In the genomic region with DNA sequence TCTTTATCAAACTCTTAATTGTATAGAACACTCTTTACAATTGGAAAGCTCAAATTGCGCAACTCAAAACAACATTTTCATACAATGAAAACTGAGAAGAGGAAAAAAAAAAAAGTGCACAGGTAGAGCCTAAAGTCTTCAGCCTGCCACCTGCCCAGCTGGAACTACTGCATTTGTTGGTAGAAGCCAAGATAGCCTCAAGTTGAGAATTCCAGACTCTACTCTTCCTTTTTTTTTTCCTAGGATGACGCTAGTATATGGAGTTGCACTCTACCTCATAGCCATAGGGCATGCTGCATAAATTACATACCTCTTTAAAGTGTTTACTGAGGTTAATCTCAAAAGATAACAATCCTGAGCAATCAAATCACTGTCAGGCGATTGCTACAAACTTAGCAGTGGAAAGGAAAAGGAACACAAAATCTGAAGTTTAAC, we compare ENCODE assay signal across 30 cellular contexts. TPM values are rescaled to one million over a fixed set of nuclear protein-coding genes. Genes with fewer than 3 reads are reported as not detected.
DNase-seq lines count a peak whose midpoint lies in the region; ATAC-seq, FAIRE-seq and TF ChIP-seq lines count a peak whose summit lies in the region.
"Had no signal": no experiment of that assay in that cellular context is flagged by ENCODE, and none has a peak within 500 bp of the region (broad histone marks: within the 10 kb centered on the region; RNA-seq: fewer than 3 reads in every experiment).

No MANE protein-coding gene starts in this region.

- no peaks in the 10 kb centered on the region for H3K36me3 Mint-ChIP-seq in type B pancreatic cell
- H3K36me3 Mint-ChIP-seq: activated naive CD8-positive, alpha-beta T cell treated with anti-CD3 and anti-CD28 coated beads, Interleukin-2, amount 10 ng/mL, durations not matched to agents 7 days and 5 days; CD14-positive monocyte; IgD-negative memory B cell; neural progenitor cell had no signal

- H3F3A ChIP-seq in PC-9 (ENCODE audit: insufficient read depth, low read depth): peaks cover 30% of the 10 kb centered on the region

- in situ Hi-C loops in HepG2 (cut with HindIII; ENCODE audit: extremely low pct_ligation_motif_present, low pct_unique_long_range_greater_than_20kb): no loop called here

- H3K9me2 ChIP-seq in PC-9 (ENCODE audit: insufficient read depth): no peaks in the 10 kb centered on the region; the same call in 1 of the 2 replicates

- BruUV-seq in HepG2 (replicated peaks; lab: Mats Ljungman, UMichigan): no TSS peak
- no TSS peak for BruUV-seq in PC-9 (replicated peaks; lab: Mats Ljungman, UMichigan)

- ATAC-seq in HepG2: no peak
- no peak for ATAC-seq in right lobe of liver
- ATAC-seq in foreskin keratinocyte: peak; percentile 16
- no peak for ATAC-seq in GM19455 (IDR thresholded peaks at IDR 0.05; ENCODE audit: unreplicated experiment)
- ATAC-seq: pancreas; stimulated activated naive CD8-positive, alpha-beta T cell treated with anti-CD3 and anti-CD28 coated beads, Interleukin-15, Interleukin-2, amounts not matched to agents 100 U/mL and 50 U/mL, for 24 hours had no signal

- H3K9me3 ChIP-seq in HepG2 (ENCODE audit: low read length): no peaks in the 10 kb centered on the region
- H3K9me3 ChIP-seq in right lobe of liver: no peaks in the 10 kb centered on the region
- H3K9me3 ChIP-seq in PC-9 (ENCODE audit: insufficient read depth, low read depth): no peaks in the 10 kb centered on the region
- H3K9me3 ChIP-seq: colonic mucosa, HAP-1, left ventricle myocardium inferior, pancreas, uterus had no signal

- H3K27ac ChIP-seq in HepG2 (ENCODE audit: extremely low read length, insufficient read depth, low read length) (no peak overlapping the region), right lobe of liver (no peak overlapping the region), PC-9 (peak overlapping the region; percentile 82), foreskin keratinocyte (no peak overlapping the region)
- H3K27ac ChIP-seq: colonic mucosa, left ventricle myocardium inferior, neural progenitor cell, pancreas, skin epidermis, uterus had no signal

- H2AFZ ChIP-seq in HepG2 (ENCODE audit: low read length): no peak overlapping the region
- no peak overlapping the region for H2AFZ ChIP-seq in PC-9
- H2AFZ ChIP-seq: neural progenitor cell had no signal

- no peak for TF ChIP-seq EP300 in HepG2 (IDR thresholded peaks at IDR 0.05; ENCODE audit: low read depth in 2 of 2, low read length in 2 of 2)
- no peak for TF ChIP-seq EP300 in HepG2 (CRISPR knock-in tag; IDR thresholded peaks at IDR 0.05; ENCODE audit: borderline replicate concordance)

- H3K27me3 ChIP-seq in HepG2 (ENCODE audit: control insufficient read depth in 1 of 2, insufficient read depth in 2 of 2, low read length in 2 of 2) (no peaks in the 10 kb centered on the region), right lobe of liver (no peaks in the 10 kb centered on the region), PC-9 (ENCODE audit: insufficient read depth, low read depth) (no peaks in the 10 kb centered on the region), foreskin keratinocyte (no peaks in the 10 kb centered on the region)
- H3K27me3 ChIP-seq: colonic mucosa, neural progenitor cell, pancreas, uterus had no signal

- TF ChIP-seq CTCF in HepG2 (CRISPR knock-in tag; IDR thresholded peaks at IDR 0.05): no peak
- TF ChIP-seq CTCF in right lobe of liver (IDR thresholded peaks at IDR 0.05): no peak
- no peak for TF ChIP-seq CTCF in PC-9 (conservative IDR thresholded peaks at IDR 0.05)
- no peak for TF ChIP-seq CTCF in foreskin keratinocyte (conservative IDR thresholded peaks at IDR 0.05)
- TF ChIP-seq CTCF in type B pancreatic cell (conservative IDR thresholded peaks at IDR 0.05): no peak

- no peak overlapping the region for H3K9ac ChIP-seq in HepG2 (ENCODE audit: insufficient read depth, low read depth, low read length)
- H3K9ac ChIP-seq: neural progenitor cell had no signal

- H3K79me2 ChIP-seq in HepG2 (ENCODE audit: insufficient read depth, low read length) (no peaks in the 10 kb centered on the region), PC-9 (ENCODE audit: low read depth) (peaks cover 15% of the 10 kb centered on the region; the same call in 1 of the 2 replicates)

- no peak for FAIRE-seq in HepG2 (lab: Jason Lieb, UNC)
- FAIRE-seq: pancreas, RCC 7860 had no signal

- DNase-seq in HepG2 (ENCODE audit: low spot score) (no peak), right lobe of liver (no peak), PC-9 (peak; percentile 60 to 95), foreskin keratinocyte (peak; percentile 62 to 79), type B pancreatic cell (ENCODE audit: extremely low spot score, unreplicated experiment) (no peak), NCI-H1930 (lab: John Stamatoyannopoulos, UW) (no peak), GOT3 (lab: John Stamatoyannopoulos, UW) (no peak)
- DNase-seq: activated CD4-positive, alpha-beta T cell treated with anti-CD3 and anti-CD28 coated beads, Interleukin-2, amount 10 ng/mL, durations not matched to agents 24 days and 14 days; activated effector memory CD4-positive, alpha-beta T cell treated with anti-CD3 and anti-CD28 coated beads, Interleukin-2, amount 50 U/mL, for 16 hours; activated naive CD8-positive, alpha-beta T cell treated with anti-CD3 and anti-CD28 coated beads, Interleukin-2, amount 10 ng/mL, durations not matched to agents 7 days and 5 days; aorta; Calu3; colonic mucosa; DND-41; effector CD4-positive, alpha-beta T cell; glutamatergic neuron; left ventricle myocardium inferior; NCI-H1092 treated with DMSO at 0.1 percent for 48 hours; NCI-H2029 treated with DMSO at 0.1 percent for 48 hours; pancreas; retina; stimulated activated naive CD8-positive, alpha-beta T cell treated with anti-CD3 and anti-CD28 coated beads, Interleukin-15, Interleukin-2, amounts not matched to agents 100 U/mL and 50 U/mL, for 24 hours; uterus had no signal

- peaks cover 5% of the 10 kb centered on the region for H3K9me3 Mint-ChIP-seq in type B pancreatic cell
- H3K9me3 Mint-ChIP-seq: activated CD4-positive, alpha-beta T cell treated with anti-CD3 and anti-CD28 coated beads, Interleukin-2, amount 10 ng/mL, durations not matched to agents 24 days and 14 days; activated naive CD8-positive, alpha-beta T cell treated with anti-CD3 and anti-CD28 coated beads, Interleukin-2, amount 10 ng/mL, durations not matched to agents 7 days and 5 days; CD14-positive monocyte; IgD-negative memory B cell; neural progenitor cell had no signal

- POLR2A ChIA-PET in HepG2 (lab: Yijun Ruan, JAX): no interaction called here
- POLR2A ChIA-PET in PC-9 (lab: Charles Lee; ENCODE audit: unreplicated experiment): no interaction called here

- CTCF ChIA-PET in HepG2 (lab: Yijun Ruan, JAX; ENCODE audit: low intra/inter-chr PET ratio, low total read pairs) (no interaction called here), PC-9 (lab: Charles Lee) (no interaction called here)

- peak overlapping the region; percentile 51 for H3K4me3 Mint-ChIP-seq in type B pancreatic cell
- H3K4me3 Mint-ChIP-seq: activated CD4-positive, alpha-beta T cell treated with anti-CD3 and anti-CD28 coated beads, Interleukin-2, amount 10 ng/mL, durations not matched to agents 24 days and 14 days; activated naive CD8-positive, alpha-beta T cell treated with anti-CD3 and anti-CD28 coated beads, Interleukin-2, amount 10 ng/mL, durations not matched to agents 7 days and 5 days; CD14-positive monocyte; IgD-negative memory B cell; neural progenitor cell had no signal

- WGBS in HepG2 (ENCODE audit: low lambda C conversion rate): 93% methylated on average over 3 of the region's 3 CpGs
- WGBS in right lobe of liver (ENCODE audit: insufficient coverage, low coverage, low lambda C conversion rate, missing lambda C conversion rate): 54% methylated on average over 3 of the region's 3 CpGs

- H3K27ac Mint-ChIP-seq in type B pancreatic cell: peak overlapping the region; percentile 85
- H3K27ac Mint-ChIP-seq: activated CD4-positive, alpha-beta T cell treated with anti-CD3 and anti-CD28 coated beads, Interleukin-2, amount 10 ng/mL, durations not matched to agents 24 days and 14 days; activated naive CD8-positive, alpha-beta T cell treated with anti-CD3 and anti-CD28 coated beads, Interleukin-2, amount 10 ng/mL, durations not matched to agents 7 days and 5 days; CD14-positive monocyte; neural progenitor cell had no signal

- peaks cover 40% of the 10 kb centered on the region for H3K4me1 ChIP-seq in HepG2 (ENCODE audit: insufficient read depth, low read length)
- H3K4me1 ChIP-seq in right lobe of liver: peaks cover 0 to 8% (median 3%) of the 10 kb centered on the region in 4 donors
- H3K4me1 ChIP-seq in PC-9 (replicated peaks; ENCODE audit: insufficient read depth): peaks cover 74% of the 10 kb centered on the region
- peaks cover 31% of the 10 kb centered on the region for H3K4me1 ChIP-seq in foreskin keratinocyte
- H3K4me1 ChIP-seq: colonic mucosa, HAP-1, left ventricle myocardium inferior, neural progenitor cell, pancreas, uterus had no signal

- peaks cover 16% of the 10 kb centered on the region for H3K4me1 Mint-ChIP-seq in type B pancreatic cell (ENCODE audit: unreplicated experiment)
- H3K4me1 Mint-ChIP-seq: activated CD4-positive, alpha-beta T cell treated with anti-CD3 and anti-CD28 coated beads, Interleukin-2, amount 10 ng/mL, durations not matched to agents 24 days and 14 days; activated naive CD8-positive, alpha-beta T cell treated with anti-CD3 and anti-CD28 coated beads, Interleukin-2, amount 10 ng/mL, durations not matched to agents 7 days and 5 days; CD14-positive monocyte; IgD-negative memory B cell; neural progenitor cell had no signal

- TF ChIP-seq RAD21 in HepG2 (CRISPR knock-in tag; IDR thresholded peaks at IDR 0.05): no peak

- TF ChIP-seq POLR2A in HepG2 (IDR thresholded peaks at IDR 0.05; ENCODE audit: insufficient read depth in 1 of 2, low read depth in 2 of 2, low read length in 2 of 2) (no peak), right lobe of liver (IDR thresholded peaks at IDR 0.05) (no peak)

- H3K4me3 ChIP-seq in HepG2 (replicated peaks in 1 of 3; ENCODE audit: insufficient read depth in 1 of 3, low read depth in 2 of 3, low read length in 3 of 3): no peak overlapping the region
- H3K4me3 ChIP-seq in right lobe of liver: no peak overlapping the region
- no peak overlapping the region for H3K4me3 ChIP-seq in PC-9
- H3K4me3 ChIP-seq: colonic mucosa, HAP-1, left ventricle myocardium inferior, neural progenitor cell, pancreas, skin epidermis, uterus had no signal

- intact Hi-C loops in HepG2 (cut with micrococcal nuclease; ENCODE audit: unreplicated experiment): no loop called here
- intact Hi-C loops in right lobe of liver (cut with DNase I): no loop called here
- intact Hi-C loops in PC-9 (cut with micrococcal nuclease; ENCODE audit: unreplicated experiment): no loop called here

- H3K4me2 ChIP-seq in HepG2 (ENCODE audit: low read depth, low read length): no peak overlapping the region
- H3K4me2 ChIP-seq in PC-9: peak overlapping the region; percentile 69
- H3K4me2 ChIP-seq: neural progenitor cell had no signal

- no peaks in the 10 kb centered on the region for H3K27me3 Mint-ChIP-seq in type B pancreatic cell

- H3K36me3 ChIP-seq in HepG2 (replicated peaks in 1 of 2; ENCODE audit: control insufficient read depth in 1 of 2, insufficient read depth in 2 of 2, low read length in 2 of 2) (no peaks in the 10 kb centered on the region), right lobe of liver (no peaks in the 10 kb centered on the region), PC-9 (ENCODE audit: low read depth) (no peaks in the 10 kb centered on the region)
- H3K36me3 ChIP-seq: colonic mucosa, HAP-1, left ventricle myocardium inferior, neural progenitor cell, pancreas, uterus had no signal

- H4K20me1 ChIP-seq in HepG2 (ENCODE audit: insufficient read depth, low read length): no peaks in the 10 kb centered on the region
- no peaks in the 10 kb centered on the region for H4K20me1 ChIP-seq in PC-9 (ENCODE audit: insufficient read depth)

RNA-seq across cellular contexts. Expression of gene ABCG2, which starts 13.6 kb away (rescaled TPM):
- 13.2 and 15.7 TPM in 2 replicates for total RNA-seq in HepG2 (2016; rRNA removed; fragmentation: Illumina TruSeq; extraction: Trizol)
- total RNA-seq in HepG2 (2016; cell fraction: cytosol; rRNA removed; fragmentation: Illumina TruSeq; extraction: Trizol; ENCODE audit: low read depth): 7.0 and 9.3 TPM in 2 replicates
- 11.3 and 14.3 TPM in 2 replicates for total RNA-seq in HepG2 (2016; cell fraction: insoluble cytoplasmic fraction; rRNA removed; fragmentation: Illumina TruSeq; extraction: Trizol)
- 8.6 and 9.3 TPM in 2 replicates for total RNA-seq in HepG2 (2016; cell fraction: membrane; rRNA removed; fragmentation: Illumina TruSeq; extraction: Trizol)
- total RNA-seq in HepG2 (2016; cell fraction: nucleus; rRNA removed; fragmentation: Illumina TruSeq; extraction: Trizol): 9.2 and 11.9 TPM in 2 replicates
- 7.4 and 10.0 TPM in 2 replicates for polyA plus RNA-seq in HepG2 (2011; rRNA removed)
- polyA plus RNA-seq in HepG2 (2011; cell fraction: cytosol; rRNA removed): 6.8 TPM in 2 replicates
- polyA plus RNA-seq in HepG2 (2011; cell fraction: nucleus; rRNA removed): 2.7 and 2.9 TPM in 2 replicates
- 8.1 and 8.6 TPM in 2 replicates for polyA plus RNA-seq in HepG2 (2012)
- 2.6 and 2.9 TPM in 2 replicates for polyA plus RNA-seq in HepG2 (2016; cell fraction: cytosol; fragmentation: Illumina TruSeq; extraction: Trizol; ENCODE audit: low read depth)
- polyA plus RNA-seq in HepG2 (2016; cell fraction: insoluble cytoplasmic fraction; fragmentation: Illumina TruSeq; extraction: Trizol; ENCODE audit: low read depth): 6.5 and 8.8 TPM in 2 replicates
- 3.4 and 3.6 TPM in 2 replicates for polyA plus RNA-seq in HepG2 (2016; cell fraction: membrane; fragmentation: Illumina TruSeq; extraction: Trizol; ENCODE audit: low read depth)
- 7.0 and 10.3 TPM in 2 replicates for polyA plus RNA-seq in HepG2 (2016; cell fraction: nucleus; fragmentation: Illumina TruSeq; extraction: Trizol; ENCODE audit: insufficient read depth, low read depth)
- polyA minus RNA-seq in HepG2 (2011; rRNA and poly(A)+ RNA removed; ENCODE audit: low replicate concordance): 6.0 and 8.6 TPM in 2 replicates
- 8.2 and 9.8 TPM in 2 replicates for polyA minus RNA-seq in HepG2 (2011; cell fraction: cytosol; rRNA and poly(A)+ RNA removed)
- polyA minus RNA-seq in HepG2 (2011; cell fraction: nucleus; rRNA and poly(A)+ RNA removed): 7.9 and 9.6 TPM in 2 replicates
- 10 to 100 TPM in 2 of 6 experiments, 1 to 10 TPM in 4; 6.4 to 11.4 (median 8.1) TPM for total RNA-seq in right lobe of liver
- total RNA-seq in PC-9 (2021): 13.3 and 24.6 TPM in 2 replicates
- total RNA-seq in foreskin keratinocyte: 2.2 and 4.5 TPM in 2 replicates
- 0.76 and 1.5 TPM in 2 replicates for polyA plus RNA-seq in foreskin keratinocyte
- 21.5 and 77.7 TPM in 2 replicates for total RNA-seq in type B pancreatic cell (ENCODE audit: low replicate concordance)
- polyA plus RNA-seq: CD14-positive monocyte, IgD-negative memory B cell had no signal

Comparison
In these comparisons a context has a peak if more than half of its experiments do, and no peak if none do; other contexts are left out.
1. DNase-seq: peak in PC-9 (2 of 2) and foreskin keratinocyte (2 of 2); none in HepG2 (single experiment), right lobe of liver (0 of 3), type B pancreatic cell (single experiment), NCI-H1930 (0 of 2) and GOT3 (single experiment).